8 cellular contexts compared by ENCODE assay signal in genomic region chr9:131397100-131397790, GRCh38. TPM values are rescaled to one million over a fixed set of nuclear protein-coding genes. Genes with fewer than 3 reads are reported as not detected.
DNase-seq lines count a peak whose midpoint lies in the region; ATAC-seq and TF ChIP-seq lines count a peak whose summit lies in the region.

No MANE protein-coding gene starts in this region.

- no peak for TF ChIP-seq CTCF in neutrophil (IDR thresholded peaks at IDR 0.05)

- peak overlapping the region; percentile 72 for H3K27ac ChIP-seq in neutrophil

- H3K4me1 Mint-ChIP-seq in effector memory CD8-positive, alpha-beta T cell (ENCODE audit: low read depth in 2 of 2): peaks cover 64 to 71% of the 10 kb centered on the region in 2 donors

- H3K9me3 Mint-ChIP-seq in effector memory CD8-positive, alpha-beta T cell: no peaks in the 10 kb centered on the region

- DNase-seq in Daoy (ENCODE audit: low read depth) (peak; percentile 44), NOMO-1 treated with DMSO at 0.1 percent for 48 hours (lab: John Stamatoyannopoulos, UW; ENCODE audit: unreplicated experiment) (peak; percentile 55), NCI-H345 treated with DMSO at 0.1 percent for 48 hours (lab: John Stamatoyannopoulos, UW; ENCODE audit: unreplicated experiment) (no peak), erythroblast (lab: John Stamatoyannopoulos, UW) (no peak)
- no peak for DNase-seq in effector memory CD8-positive, alpha-beta T cell
- no peak for DNase-seq in stimulated activated CD4-positive, alpha-beta T cell treated with anti-CD3 and anti-CD28 coated beads, Interleukin-1b, Interleukin-23, amount 100 ng/mL, for 48 hours

- H3K9me3 ChIP-seq in neutrophil: no peaks in the 10 kb centered on the region

- peaks cover 49 to 54% of the 10 kb centered on the region in 2 experiments for H3K4me1 ChIP-seq in neutrophil (ENCODE audit: control insufficient read depth in 1 of 2, insufficient read depth in 1 of 2, low read depth in 1 of 2, low read length in 1 of 2)

- H3K27me3 ChIP-seq in neutrophil: no peaks in the 10 kb centered on the region

- no peak for ATAC-seq in effector memory CD8-positive, alpha-beta T cell (replicated peaks)
- ATAC-seq in GM18511 (IDR thresholded peaks at IDR 0.05; ENCODE audit: unreplicated experiment): no peak

- peaks cover 53% of the 10 kb centered on the region for H3K36me3 Mint-ChIP-seq in effector memory CD8-positive, alpha-beta T cell (ENCODE audit: insufficient read depth)

- H3K4me3 Mint-ChIP-seq in effector memory CD8-positive, alpha-beta T cell: peak overlapping the region; percentile 85 to 91

- H3K36me3 ChIP-seq in neutrophil: no peaks in the 10 kb centered on the region

- no peak for TF ChIP-seq POLR2A in erythroblast (IDR thresholded peaks at IDR 0.05; ENCODE audit: low read length)

- H3K4me3 ChIP-seq in neutrophil (ENCODE audit: low read depth in 1 of 2, low read length in 1 of 2): no peak overlapping the region

- H3K27me3 Mint-ChIP-seq in effector memory CD8-positive, alpha-beta T cell: no peaks in the 10 kb centered on the region

- peak overlapping the region; percentile 95 to 96 for H3K27ac Mint-ChIP-seq in effector memory CD8-positive, alpha-beta T cell

RNA-seq across cellular contexts. Expression of gene PRRC2B, which starts 3.4 kb away (rescaled TPM):
- 54.0 and 83.5 TPM in 2 replicates for total RNA-seq in Daoy (2014; rRNA removed; shearing (Covaris generic))

Comparison
In these comparisons a context has a peak if more than half of its experiments do, and no peak if none do; other contexts are left out.
1. DNase-seq: peak in Daoy (single experiment) and NOMO-1 treated with DMSO at 0.1 percent for 48 hours (single experiment); none in effector memory CD8-positive, alpha-beta T cell (0 of 3), stimulated activated CD4-positive, alpha-beta T cell treated with anti-CD3 and anti-CD28 coated beads, Interleukin-1b, Interleukin-23, amount 100 ng/mL, for 48 hours (single experiment), NCI-H345 treated with DMSO at 0.1 percent for 48 hours (single experiment) and erythroblast (0 of 2).